In the genomic region with DNA sequence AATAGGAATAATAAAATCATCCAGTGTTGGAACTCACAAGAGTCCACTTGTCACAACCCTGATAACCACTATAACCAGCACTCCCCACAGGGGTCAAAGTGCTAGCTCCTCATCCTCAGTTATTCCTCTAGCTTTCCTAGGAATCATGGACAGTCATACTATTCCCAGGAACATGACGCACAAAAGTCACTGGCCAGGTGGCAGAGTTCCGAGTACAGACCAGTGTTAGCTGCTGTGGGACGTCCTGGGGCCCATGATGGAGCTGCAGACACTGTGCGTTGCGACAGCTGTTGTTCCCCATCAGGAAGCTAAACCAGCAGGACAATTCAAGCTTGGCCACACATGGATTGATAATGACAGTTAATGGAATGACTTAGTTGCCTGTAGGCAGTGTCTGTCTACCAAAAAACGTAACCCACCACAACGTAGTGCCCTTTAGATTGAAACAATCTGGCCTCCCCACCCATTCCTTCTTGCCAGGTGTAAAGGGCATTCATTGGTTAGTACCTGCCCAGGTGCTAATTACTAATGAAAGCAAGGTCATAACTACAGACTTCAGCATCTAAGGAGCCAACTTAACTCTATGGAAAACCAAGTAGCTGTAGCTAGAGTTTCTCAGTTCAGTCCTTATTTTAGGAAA, we compare ENCODE assay signal across 8 cellular contexts. TPM values are rescaled to one million over a fixed set of nuclear protein-coding genes. Genes with fewer than 3 reads are reported as not detected.
DNase-seq lines count a peak whose midpoint lies in the region; ATAC-seq and TF ChIP-seq lines count a peak whose summit lies in the region.

No MANE protein-coding gene starts in this region.

- no peaks in the 10 kb centered on the region for H3K9me3 Mint-ChIP-seq in activated CD8-positive, alpha-beta T cell treated with anti-CD3 and anti-CD28 coated beads, Interleukin-2, amount 10 ng/mL, durations not matched to agents 7 days and 5 days (ENCODE audit: insufficient read depth)
- no peaks in the 10 kb centered on the region for H3K9me3 Mint-ChIP-seq in activated CD8-positive, alpha-beta T cell treated with anti-CD3 and anti-CD28 coated beads for 36 hours
- no peaks in the 10 kb centered on the region for H3K9me3 Mint-ChIP-seq in stimulated activated naive B cell treated with anti-CD40 and anti-IgM and Interleukin-4, amounts not matched to agents 10 μg/mL and 1 μg/mL and 100 μg/mL, for 72 hours

- no peak for DNase-seq in activated CD8-positive, alpha-beta T cell treated with anti-CD3 and anti-CD28 coated beads, Interleukin-2, amount 10 ng/mL, durations not matched to agents 7 days and 5 days
- no peak for DNase-seq in activated CD8-positive, alpha-beta T cell treated with anti-CD3 and anti-CD28 coated beads for 36 hours
- peak; percentile 42 for DNase-seq in kidney tubule cell (ENCODE audit: low spot score)
- DNase-seq in stimulated activated naive B cell treated with anti-CD40 and anti-IgM and Interleukin-4, amounts not matched to agents 10 μg/mL and 1 μg/mL and 100 μg/mL, for 72 hours = no peak
- no peak for DNase-seq in DMS153 treated with DMSO at 0.1 percent for 48 hours (lab: John Stamatoyannopoulos, UW; ENCODE audit: unreplicated experiment)
- DNase-seq in H4 (ENCODE audit: low spot score) = no peak

- intact Hi-C loops in activated CD8-positive, alpha-beta T cell treated with anti-CD3 and anti-CD28 coated beads for 36 hours (cut with micrococcal nuclease) = no loop called here

- no peak overlapping the region for H3K4me3 Mint-ChIP-seq in activated CD8-positive, alpha-beta T cell treated with anti-CD3 and anti-CD28 coated beads, Interleukin-2, amount 10 ng/mL, durations not matched to agents 7 days and 5 days
- no peak overlapping the region for H3K4me3 Mint-ChIP-seq in activated CD8-positive, alpha-beta T cell treated with anti-CD3 and anti-CD28 coated beads for 36 hours
- no peak overlapping the region for H3K4me3 Mint-ChIP-seq in stimulated activated naive B cell treated with anti-CD40 and anti-IgM and Interleukin-4, amounts not matched to agents 10 μg/mL and 1 μg/mL and 100 μg/mL, for 72 hours

- no peak for ATAC-seq in activated CD8-positive, alpha-beta T cell treated with anti-CD3 and anti-CD28 coated beads, Interleukin-2, amount 10 ng/mL, durations not matched to agents 7 days and 5 days
- no peak for ATAC-seq in activated CD8-positive, alpha-beta T cell treated with anti-CD3 and anti-CD28 coated beads for 36 hours
- no peak for ATAC-seq in stimulated activated naive B cell treated with anti-CD40 and anti-IgM and Interleukin-4, amounts not matched to agents 10 μg/mL and 1 μg/mL and 100 μg/mL, for 72 hours (replicated peaks)
- ATAC-seq in HG03439 (IDR thresholded peaks at IDR 0.05; ENCODE audit: unreplicated experiment) = no peak

- H3K27ac Mint-ChIP-seq in activated CD8-positive, alpha-beta T cell treated with anti-CD3 and anti-CD28 coated beads, Interleukin-2, amount 10 ng/mL, durations not matched to agents 7 days and 5 days = peak overlapping the region; percentile 35
- H3K27ac Mint-ChIP-seq in activated CD8-positive, alpha-beta T cell treated with anti-CD3 and anti-CD28 coated beads for 36 hours = no peak overlapping the region
- H3K27ac Mint-ChIP-seq in stimulated activated naive B cell treated with anti-CD40 and anti-IgM and Interleukin-4, amounts not matched to agents 10 μg/mL and 1 μg/mL and 100 μg/mL, for 72 hours = peak overlapping the region; percentile 17

- TF ChIP-seq CTCF in activated CD8-positive, alpha-beta T cell treated with anti-CD3 and anti-CD28 coated beads for 36 hours (IDR thresholded peaks at IDR 0.05) = no peak
- no peak for TF ChIP-seq CTCF in VCaP (conservative IDR thresholded peaks at IDR 0.05)

- CTCF ChIA-PET in activated CD8-positive, alpha-beta T cell treated with anti-CD3 and anti-CD28 coated beads, Interleukin-2, amount 10 ng/mL, durations not matched to agents 7 days and 5 days (lab: Charles Lee) = interaction anchor here (0.8 to 1.8 kb wide), 3 partner anchors 8 to 170 kb away, joined by 4 to 6 read pairs (median 4); no protein-coding TSS in a partner anchor
- CTCF ChIA-PET in activated CD8-positive, alpha-beta T cell treated with anti-CD3 and anti-CD28 coated beads for 36 hours (lab: Charles Lee) = interaction anchor here (1.4 kb wide), 1 partner anchor 332 kb away, joined by 4 read pairs; no protein-coding TSS in a partner anchor

- H3K4me1 Mint-ChIP-seq in activated CD8-positive, alpha-beta T cell treated with anti-CD3 and anti-CD28 coated beads, Interleukin-2, amount 10 ng/mL, durations not matched to agents 7 days and 5 days (ENCODE audit: low read depth) = peaks cover 86% of the 10 kb centered on the region
- peaks cover 86% of the 10 kb centered on the region for H3K4me1 Mint-ChIP-seq in activated CD8-positive, alpha-beta T cell treated with anti-CD3 and anti-CD28 coated beads for 36 hours (ENCODE audit: low read depth)
- H3K4me1 Mint-ChIP-seq in stimulated activated naive B cell treated with anti-CD40 and anti-IgM and Interleukin-4, amounts not matched to agents 10 μg/mL and 1 μg/mL and 100 μg/mL, for 72 hours = peaks cover 59 to 94% of the 10 kb centered on the region in 2 donors

- peaks cover 50% of the 10 kb centered on the region for H3K36me3 Mint-ChIP-seq in activated CD8-positive, alpha-beta T cell treated with anti-CD3 and anti-CD28 coated beads, Interleukin-2, amount 10 ng/mL, durations not matched to agents 7 days and 5 days (ENCODE audit: low read depth)
- H3K36me3 Mint-ChIP-seq in activated CD8-positive, alpha-beta T cell treated with anti-CD3 and anti-CD28 coated beads for 36 hours (ENCODE audit: low read depth) = peaks cover 55% of the 10 kb centered on the region
- H3K36me3 Mint-ChIP-seq in stimulated activated naive B cell treated with anti-CD40 and anti-IgM and Interleukin-4, amounts not matched to agents 10 μg/mL and 1 μg/mL and 100 μg/mL, for 72 hours = peaks cover 23 to 65% of the 10 kb centered on the region in 2 donors

- POLR2A ChIA-PET in activated CD8-positive, alpha-beta T cell treated with anti-CD3 and anti-CD28 coated beads, Interleukin-2, amount 10 ng/mL, durations not matched to agents 7 days and 5 days (lab: Charles Lee) = interaction anchor here (1.6 to 2.5 kb wide), 2 partner anchors 18 to 68 kb away, joined by 6 to 14 read pairs; a partner anchor contains a TSS
- POLR2A ChIA-PET in activated CD8-positive, alpha-beta T cell treated with anti-CD3 and anti-CD28 coated beads for 36 hours (lab: Charles Lee) = interaction anchor here (1.1 to 1.6 kb wide), 3 partner anchors 10 to 159 kb away, joined by 3 read pairs; no protein-coding TSS in a partner anchor

- peak overlapping the region; percentile 91 for H3K27ac ChIP-seq in VCaP

- H3K27me3 Mint-ChIP-seq in activated CD8-positive, alpha-beta T cell treated with anti-CD3 and anti-CD28 coated beads, Interleukin-2, amount 10 ng/mL, durations not matched to agents 7 days and 5 days (ENCODE audit: low read depth) = no peaks in the 10 kb centered on the region
- H3K27me3 Mint-ChIP-seq in activated CD8-positive, alpha-beta T cell treated with anti-CD3 and anti-CD28 coated beads for 36 hours = no peaks in the 10 kb centered on the region
- no peaks in the 10 kb centered on the region for H3K27me3 Mint-ChIP-seq in stimulated activated naive B cell treated with anti-CD40 and anti-IgM and Interleukin-4, amounts not matched to agents 10 μg/mL and 1 μg/mL and 100 μg/mL, for 72 hours

RNA-seq across cellular contexts. Expression of a gene that starts 17.4 kb away (rescaled TPM):
- 100 to 1,000 TPM; 177 to 180 TPM for total RNA-seq in activated CD8-positive, alpha-beta T cell treated with anti-CD3 and anti-CD28 coated beads, Interleukin-2, amount 10 ng/mL, durations not matched to agents 7 days and 5 days
- 100 to 1,000 TPM; 199 to 206 TPM for total RNA-seq in activated CD8-positive, alpha-beta T cell treated with anti-CD3 and anti-CD28 coated beads for 36 hours
- 29.3 and 31.8 TPM in 2 replicates for total RNA-seq in H4 (2014; rRNA removed; shearing (Covaris generic))
